Comparison of ENCODE assay signal across 15 cellular contexts in the genomic region with DNA sequence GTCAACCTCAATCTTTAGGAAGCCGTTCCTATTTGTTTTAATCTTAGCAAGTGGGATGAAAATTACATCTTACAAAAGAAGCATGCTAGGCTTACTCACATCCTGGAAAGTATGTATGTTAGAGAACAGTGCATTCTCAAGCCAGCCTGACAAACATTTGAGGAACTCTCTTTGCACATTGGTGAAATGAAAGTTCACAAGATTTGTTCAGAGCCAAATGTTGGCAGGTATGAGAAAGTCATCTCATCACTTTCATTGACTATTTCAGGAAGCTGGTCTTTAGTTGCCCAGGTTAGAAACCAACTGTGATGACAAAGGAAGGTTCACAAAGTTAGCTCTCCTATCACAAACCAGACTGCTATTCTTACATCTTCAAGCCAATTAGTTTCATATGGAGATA. TPM values are rescaled to one million over a fixed set of nuclear protein-coding genes. Genes with fewer than 3 reads are reported as not detected.
DNase-seq lines count a peak whose midpoint lies in the region; ATAC-seq, FAIRE-seq and TF ChIP-seq lines count a peak whose summit lies in the region.
"Had no signal": no experiment of that assay in that cellular context is flagged by ENCODE, and none has a peak within 500 bp of the region (broad histone marks: within the 10 kb centered on the region; RNA-seq: fewer than 3 reads in every experiment).

No MANE protein-coding gene starts in this region.

- H3K36me3 ChIP-seq in adipocyte (ENCODE audit: control insufficient read depth, insufficient read depth, low read length, severe bottlenecking): no peaks in the 10 kb centered on the region
- H3K36me3 ChIP-seq: SJSA1, thyroid gland had no signal

- ATAC-seq in HG02870 (IDR thresholded peaks at IDR 0.05; ENCODE audit: unreplicated experiment) (peak; percentile 50), GM18873 (IDR thresholded peaks at IDR 0.05; ENCODE audit: low FRiP score, unreplicated experiment) (no peak)
- ATAC-seq: body of pancreas, right lobe of liver had no signal

- no peaks in the 10 kb centered on the region for H3K4me1 ChIP-seq in adipocyte (ENCODE audit: control insufficient read depth, insufficient read depth, low read length)
- H3K4me1 ChIP-seq: body of pancreas, right lobe of liver, SJSA1, thyroid gland had no signal

- H3K9ac ChIP-seq in adipocyte (ENCODE audit: low read length): no peak overlapping the region

- no peaks in the 10 kb centered on the region for H3K9me3 ChIP-seq in adipocyte (ENCODE audit: control insufficient read depth, low read length)
- H3K9me3 ChIP-seq: body of pancreas, right lobe of liver, SJSA1, thyroid gland had no signal

- peak; percentile 51 for FAIRE-seq in GM12891 (lab: Jason Lieb, UNC)

- no peak for TF ChIP-seq POLR2A in GM12891 (IDR thresholded peaks at IDR 0.05; ENCODE audit: low read depth, low read length)

- H3K4me3 ChIP-seq in adipocyte (ENCODE audit: low read length): no peak overlapping the region
- H3K4me3 ChIP-seq: body of pancreas, right lobe of liver, SJSA1, thyroid gland had no signal

- no peak for DNase-seq in GM12891 (ENCODE audit: insufficient read length, low spot score)
- peak; percentile 5 for DNase-seq in GM19240 (ENCODE audit: insufficient read length, low spot score)
- DNase-seq in adipocyte (ENCODE audit: low read depth): peak; percentile 41
- no peak for DNase-seq in activated gamma-delta T cell treated with Interleukin-2 at 50 U/mL for 16 hours
- no peak for DNase-seq in A172 (ENCODE audit: low spot score)
- no peak for DNase-seq in putamen (ENCODE audit: low spot score)
- DNase-seq: body of pancreas; Calu3; GF-D8; right lobe of liver; stimulated activated CD4-positive, alpha-beta T cell treated with anti-CD3 and anti-CD28 coated beads, Interleukin-1b, Interleukin-23, amount 100 ng/mL, for 48 hours; thyroid gland had no signal

- H3K27me3 ChIP-seq in adipocyte (replicated peaks; ENCODE audit: control insufficient read depth, insufficient read depth, low read length): no peaks in the 10 kb centered on the region
- H3K27me3 ChIP-seq: body of pancreas, right lobe of liver, SJSA1, thyroid gland had no signal

TF ChIP-seq in GM12891, 5 proteins besides CTCF, POLR2A, EP300 and RAD21:
- TF ChIP-seq TAF1 (IDR thresholded peaks at IDR 0.05; ENCODE audit: low read depth, low read length): no peak
- TF ChIP-seq SPI1 (IDR thresholded peaks at IDR 0.05; ENCODE audit: low read depth, low read length): peak; percentile 41; the same call in 1 of the 2 replicates

RNA-seq across cellular contexts. Expression of a gene that starts 57.1 kb away (rescaled TPM):
- polyA plus RNA-seq in GM12891 (2012; ENCODE audit: low read depth, missing spikeins): 0.51 TPM
- 0.14 and 0.24 TPM in 2 replicates for total RNA-seq in A172 (2014; rRNA removed; shearing (Covaris generic))

Comparison
In these comparisons a context has a peak if more than half of its experiments do, and no peak if none do; other contexts are left out.
1. DNase-seq: peak in GM19240 (single experiment) and adipocyte (single experiment); none in GM12891 (single experiment), activated gamma-delta T cell treated with Interleukin-2 at 50 U/mL for 16 hours (single experiment), A172 (single experiment) and putamen (single experiment).